In the genomic region with DNA sequence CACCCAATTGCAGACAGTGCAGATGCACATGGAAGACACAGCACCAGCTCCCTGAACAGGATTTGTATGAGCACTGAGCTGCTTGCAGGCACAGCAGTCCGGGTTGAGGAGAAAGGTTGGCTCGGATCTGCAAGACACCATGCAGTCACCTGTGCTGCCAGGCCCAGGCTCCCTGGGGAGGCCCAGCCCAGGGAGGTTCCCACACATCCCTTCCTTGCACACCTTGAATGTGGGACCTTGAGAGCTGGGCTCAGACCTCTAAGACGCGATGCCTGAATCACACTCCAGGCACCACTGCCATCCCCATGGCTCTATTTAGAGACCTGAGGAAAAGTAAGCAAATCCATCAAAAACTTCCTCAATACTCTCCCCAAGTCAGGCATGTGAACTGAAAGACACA, we compare ENCODE assay signal across 28 cellular contexts.
"Had no signal": no experiment of that assay in that cellular context is flagged by ENCODE, and none has a peak within 500 bp of the region (broad histone marks: within the 10 kb centered on the region; RNA-seq: fewer than 3 reads in every experiment).

No MANE protein-coding gene starts in this region.

- H3K4me3 Mint-ChIP-seq: naive thymus-derived CD4-positive, alpha-beta T cell; natural killer cell; nephron; stimulated activated effector memory CD8-positive, alpha-beta T cell treated with anti-CD3 and anti-CD28 coated beads, Interleukin-12 subunit alpha, Interleukin-12 subunit beta, amount 100 ng/mL, for 72 hours; stimulated activated naive B cell treated with anti-CD40 and anti-IgM and Interleukin-4, amounts not matched to agents 10 μg/mL and 1 μg/mL and 100 μg/mL, for 72 hours; stimulated activated naive CD8-positive, alpha-beta T cell treated with anti-CD3 and anti-CD28 coated beads, Interleukin-15, Interleukin-2, amounts not matched to agents 100 ng/mL and 50 ng/mL, for 24 hours had no signal

- H3K9me3 ChIP-seq: neutrophil, ovary, psoas muscle, thoracic aorta, thyroid gland, upper lobe of right lung, uterus had no signal

- DNase-seq: naive thymus-derived CD4-positive, alpha-beta T cell; natural killer cell; nucleus accumbens; ovary; posterior cingulate gyrus; psoas muscle; right cardiac atrium; right lobe of liver; sigmoid colon; small intestine; stimulated activated CD4-positive, alpha-beta T cell treated with anti-CD3 and anti-CD28 coated beads, Interleukin-15, amount 100 ng/mL, for 24 hours; stimulated activated CD4-positive, alpha-beta T cell treated with anti-CD3 and anti-CD28 coated beads, Interleukin-2, amount 100 ng/mL, for 24 hours; stimulated activated CD4-positive, alpha-beta T cell treated with anti-CD3 and anti-CD28 coated beads, Interleukin-2, amount 100 ng/mL, for 48 hours; stimulated activated CD4-positive, alpha-beta T cell treated with anti-CD3 and anti-CD28 coated beads, Interleukin-4, amount 100 ng/mL, for 24 hours; stimulated activated naive B cell treated with anti-CD40 and anti-IgM and Interleukin-4, amounts not matched to agents 10 μg/mL and 1 μg/mL and 100 μg/mL, for 72 hours; stimulated activated naive CD4-positive, alpha-beta T cell treated with Interleukin-2 at 50 U/mL for 16 hours; stomach; thyroid gland; trophoblast cell; upper lobe of right lung; uterus had no signal

- H3K4me3 ChIP-seq: ovary, psoas muscle, right lobe of liver, sigmoid colon, stomach, thoracic aorta, thyroid gland, tibial nerve, upper lobe of right lung, uterus had no signal

- H3K4me1 Mint-ChIP-seq: naive thymus-derived CD4-positive, alpha-beta T cell; natural killer cell; nephron; stimulated activated effector memory CD8-positive, alpha-beta T cell treated with anti-CD3 and anti-CD28 coated beads, Interleukin-12 subunit alpha, Interleukin-12 subunit beta, amount 100 ng/mL, for 72 hours; stimulated activated naive B cell treated with anti-CD40 and anti-IgM and Interleukin-4, amounts not matched to agents 10 μg/mL and 1 μg/mL and 100 μg/mL, for 72 hours had no signal

- H3K36me3 Mint-ChIP-seq: natural killer cell; stimulated activated effector memory CD8-positive, alpha-beta T cell treated with anti-CD3 and anti-CD28 coated beads, Interleukin-12 subunit alpha, Interleukin-12 subunit beta, amount 100 ng/mL, for 72 hours; stimulated activated naive B cell treated with anti-CD40 and anti-IgM and Interleukin-4, amounts not matched to agents 10 μg/mL and 1 μg/mL and 100 μg/mL, for 72 hours had no signal

- H3K27ac Mint-ChIP-seq: naive thymus-derived CD4-positive, alpha-beta T cell; natural killer cell; nephron; progenitor cell of endocrine pancreas; stimulated activated effector memory CD8-positive, alpha-beta T cell treated with anti-CD3 and anti-CD28 coated beads, Interleukin-12 subunit alpha, Interleukin-12 subunit beta, amount 100 ng/mL, for 72 hours; stimulated activated naive B cell treated with anti-CD40 and anti-IgM and Interleukin-4, amounts not matched to agents 10 μg/mL and 1 μg/mL and 100 μg/mL, for 72 hours; stimulated activated naive CD8-positive, alpha-beta T cell treated with anti-CD3 and anti-CD28 coated beads, Interleukin-15, Interleukin-2, amounts not matched to agents 100 ng/mL and 50 ng/mL, for 24 hours had no signal

- H3K27me3 Mint-ChIP-seq: stimulated activated naive B cell treated with anti-CD40 and anti-IgM and Interleukin-4, amounts not matched to agents 10 μg/mL and 1 μg/mL and 100 μg/mL, for 72 hours had no signal

- ATAC-seq: naive thymus-derived CD4-positive, alpha-beta T cell; natural killer cell; psoas muscle; right cardiac atrium; right lobe of liver; stimulated activated effector memory CD8-positive, alpha-beta T cell treated with anti-CD3 and anti-CD28 coated beads, Interleukin-12 subunit alpha, Interleukin-12 subunit beta, amount 100 ng/mL, for 72 hours; stimulated activated naive B cell treated with anti-CD40 and anti-IgM and Interleukin-4, amounts not matched to agents 10 μg/mL and 1 μg/mL and 100 μg/mL, for 72 hours; upper lobe of right lung had no signal
